Comparison of ENCODE assay signal across 8 cellular contexts in the genomic region with DNA sequence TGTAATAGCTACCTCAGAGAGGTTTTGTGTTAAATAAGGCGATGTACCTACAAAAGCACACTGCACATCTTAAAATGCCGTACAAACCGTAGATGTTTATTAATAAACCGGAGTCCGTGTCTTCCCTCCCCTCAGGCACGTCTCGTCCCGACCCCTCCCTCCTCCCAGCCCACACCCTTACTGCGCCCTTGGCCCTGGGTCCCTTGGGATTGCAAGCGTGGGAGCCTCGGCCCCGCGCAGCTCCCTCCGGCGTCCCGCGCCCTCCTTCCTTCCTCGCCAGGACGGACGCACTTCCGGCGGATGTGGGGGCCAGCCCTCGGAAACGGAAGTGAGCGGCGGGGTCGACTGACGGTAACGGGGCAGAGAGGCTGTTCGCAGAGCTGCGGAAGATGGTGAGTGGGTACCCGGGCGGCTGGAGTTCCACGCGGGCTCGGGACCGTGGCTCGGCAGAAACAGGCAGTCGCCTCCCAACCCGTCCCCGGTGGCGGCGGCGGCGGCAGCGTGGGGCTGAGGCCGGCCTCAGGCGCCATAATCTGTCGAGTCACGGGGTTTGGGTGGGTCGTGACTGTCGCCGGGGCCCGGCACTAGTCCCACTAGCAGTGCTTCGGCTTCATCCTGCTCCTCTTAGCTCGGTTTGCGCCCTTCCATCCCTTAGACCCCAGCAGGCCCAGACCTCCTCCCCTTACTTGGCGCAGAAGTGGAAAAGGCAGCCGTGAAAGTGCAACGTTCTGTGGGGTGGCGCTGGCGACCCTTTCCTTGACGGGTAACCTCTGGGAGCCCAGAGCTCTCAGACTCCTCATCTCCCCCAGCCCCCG. TPM values are rescaled to one million over a fixed set of nuclear protein-coding genes. Genes with fewer than 3 reads are reported as not detected.
A peak's percentile ranks its signal among the peaks of the same experiment; 100 is the strongest.
DNase-seq lines count a peak whose midpoint lies in the region; ATAC-seq and TF ChIP-seq lines count a peak whose summit lies in the region.

A gene with protein sequence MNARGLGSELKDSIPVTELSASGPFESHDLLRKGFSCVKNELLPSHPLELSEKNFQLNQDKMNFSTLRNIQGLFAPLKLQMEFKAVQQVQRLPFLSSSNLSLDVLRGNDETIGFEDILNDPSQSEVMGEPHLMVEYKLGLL (plus strand): TSS at position 335 of the 815 bp plus-strand sequence. CDS start 55 bp downstream, at position 390.

- WGBS in mesenchymal stem cell = under 1% methylated on average over 60 of the region's 64 CpGs

- H3K23ac ChIP-seq in mesenchymal stem cell (ENCODE audit: low read length in 2 of 2) = peak within 1 kb of the TSS in 1 of 2 experiments; percentile 96

- H3K27ac Mint-ChIP-seq in activated CD8-positive, alpha-beta memory T cell treated with anti-CD3 and anti-CD28 coated beads, Interleukin-2, amount 10 ng/mL, durations not matched to agents 7 days and 5 days = peak within 1 kb of the TSS; percentile 96

- peak; percentile 88 for ATAC-seq in GM19455 (IDR thresholded peaks at IDR 0.05; ENCODE audit: unreplicated experiment)
- ATAC-seq in activated CD8-positive, alpha-beta memory T cell treated with anti-CD3 and anti-CD28 coated beads, Interleukin-2, amount 10 ng/mL, durations not matched to agents 7 days and 5 days = peak; percentile 90

- peak within 1 kb of the TSS; percentile 95 for H2BK15ac ChIP-seq in mesenchymal stem cell (ENCODE audit: low read depth, poor library complexity, severe bottlenecking)

- H3K27me3 ChIP-seq in HL-60 (ENCODE audit: insufficient read depth, poor library complexity, severe bottlenecking) = no peaks in the 10 kb centered on the region
- H3K27me3 ChIP-seq in endocrine pancreas (ENCODE audit: control insufficient read depth, insufficient read depth, low read length) = no peaks in the 10 kb centered on the region
- no peaks in the 10 kb centered on the region for H3K27me3 ChIP-seq in mesenchymal stem cell (ENCODE audit: control insufficient read depth in 1 of 2, insufficient read depth in 1 of 2, low read length in 2 of 2)

- peak; percentile 99 for DNase-seq in COLO668 (lab: John Stamatoyannopoulos, UW; ENCODE audit: unreplicated experiment)
- peak; percentile 93 to 94 for DNase-seq in HL-60 (ENCODE audit: low read depth in 1 of 2, low spot score in 1 of 2)
- peak; percentile 89 for DNase-seq in NOMO-1 treated with dmso at 0.1 percent for 144 hours (lab: John Stamatoyannopoulos, UW; ENCODE audit: unreplicated experiment)
- peak; percentile 95 for DNase-seq in activated CD8-positive, alpha-beta memory T cell treated with anti-CD3 and anti-CD28 coated beads, Interleukin-2, amount 10 ng/mL, durations not matched to agents 7 days and 5 days
- peak; percentile 96 for DNase-seq in mesenchymal stem cell
- DNase-seq in stimulated activated CD8-positive, alpha-beta memory T cell treated with anti-CD3 and anti-CD28 coated beads, Interleukin-12 subunit alpha, Interleukin-12 subunit beta, amount 100 ng/mL, for 4 hours (ENCODE audit: low read depth) = peak; percentile 85

- H3K27ac ChIP-seq in HL-60 (replicated peaks) (peak within 1 kb of the TSS; percentile 74), mesenchymal stem cell (ENCODE audit: low read length, poor library complexity, severe bottlenecking) (peak within 1 kb of the TSS; percentile 75)

- H2AK5ac ChIP-seq in mesenchymal stem cell (ENCODE audit: low read length, severe bottlenecking) = peak within 1 kb of the TSS; percentile 55

- peak within 1 kb of the TSS; percentile 98 for H4K91ac ChIP-seq in mesenchymal stem cell (ENCODE audit: low read length)

- H4K8ac ChIP-seq in mesenchymal stem cell (ENCODE audit: low read length) = peak within 1 kb of the TSS; percentile 95

- H3K4me3 Mint-ChIP-seq in activated CD8-positive, alpha-beta memory T cell treated with anti-CD3 and anti-CD28 coated beads, Interleukin-2, amount 10 ng/mL, durations not matched to agents 7 days and 5 days = peak within 1 kb of the TSS; percentile 97

- peak within 1 kb of the TSS; percentile 46 to 98 for H3K4ac ChIP-seq in mesenchymal stem cell (ENCODE audit: low read depth in 1 of 2, low read length in 2 of 2)

- H3K9me3 ChIP-seq in endocrine pancreas (ENCODE audit: control insufficient read depth, low read length) = no peaks in the 10 kb centered on the region
- H3K9me3 ChIP-seq in mesenchymal stem cell (ENCODE audit: control insufficient read depth, low read length) = no peaks in the 10 kb centered on the region

- H2BK12ac ChIP-seq in mesenchymal stem cell (ENCODE audit: low read length in 2 of 2) = peak within 1 kb of the TSS in 1 of 2 experiments; percentile 64

- TF ChIP-seq CTCF in HL-60 (IDR thresholded peaks at IDR 0.05; ENCODE audit: insufficient read depth, low read length) = no peak

- H2AFZ ChIP-seq in mesenchymal stem cell (ENCODE audit: low read depth, low read length) = peak within 1 kb of the TSS; percentile 83

- H3K79me1 ChIP-seq in mesenchymal stem cell (replicated peaks; ENCODE audit: low read length, poor library complexity, severe bottlenecking) = peaks cover 13% of the 10 kb centered on the region

- H3K9ac ChIP-seq in endocrine pancreas (ENCODE audit: control insufficient read depth, insufficient read depth, low read length) (peak within 1 kb of the TSS; percentile 89), mesenchymal stem cell (ENCODE audit: low read length) (peak within 1 kb of the TSS; percentile 99)

- CTCF ChIA-PET in activated CD8-positive, alpha-beta memory T cell treated with anti-CD3 and anti-CD28 coated beads, Interleukin-2, amount 10 ng/mL, durations not matched to agents 7 days and 5 days (lab: Charles Lee) = interaction anchor here (0.9 to 2.1 kb wide), 6 partner anchors 14 to 813 kb away, joined by 3 to 8 read pairs (median 4); a partner anchor contains a TSS

- no peaks in the 10 kb centered on the region for H3K36me3 ChIP-seq in endocrine pancreas (ENCODE audit: control insufficient read depth, insufficient read depth, low read length)
- peaks cover 7 to 38% of the 10 kb centered on the region in 2 experiments for H3K36me3 ChIP-seq in mesenchymal stem cell (ENCODE audit: control insufficient read depth in 1 of 2, insufficient read depth in 2 of 2, low read depth in 1 of 2, low read length in 2 of 2)

- H3K9me3 Mint-ChIP-seq in activated CD8-positive, alpha-beta memory T cell treated with anti-CD3 and anti-CD28 coated beads, Interleukin-2, amount 10 ng/mL, durations not matched to agents 7 days and 5 days (ENCODE audit: low read depth) = no peaks in the 10 kb centered on the region

- H3K27me3 Mint-ChIP-seq in activated CD8-positive, alpha-beta memory T cell treated with anti-CD3 and anti-CD28 coated beads, Interleukin-2, amount 10 ng/mL, durations not matched to agents 7 days and 5 days = no peaks in the 10 kb centered on the region

- peak within 1 kb of the TSS; percentile 73 for H2BK120ac ChIP-seq in mesenchymal stem cell (ENCODE audit: low read depth, low read length)

- peak within 1 kb of the TSS; percentile 87 for H2BK5ac ChIP-seq in mesenchymal stem cell (ENCODE audit: low read depth, low read length, poor library complexity, severe bottlenecking)

- H3K4me1 ChIP-seq in endocrine pancreas (ENCODE audit: control insufficient read depth, insufficient read depth, low read length) = peaks cover 21% of the 10 kb centered on the region
- H3K4me1 ChIP-seq in mesenchymal stem cell (ENCODE audit: control insufficient read depth, insufficient read depth, low read depth, low read length) = peaks cover 9% of the 10 kb centered on the region

- H3K4me3 ChIP-seq in HL-60 (replicated peaks; ENCODE audit: insufficient read depth, low read length) (peak within 1 kb of the TSS; percentile 80), endocrine pancreas (ENCODE audit: control insufficient read depth, insufficient read depth, low read length) (peak within 1 kb of the TSS; percentile 94), mesenchymal stem cell (ENCODE audit: insufficient read depth in 1 of 2, low read depth in 1 of 2, low read length in 2 of 2) (peak within 1 kb of the TSS; percentile 95 to 98)

- peaks cover 37% of the 10 kb centered on the region for H3K36me3 Mint-ChIP-seq in activated CD8-positive, alpha-beta memory T cell treated with anti-CD3 and anti-CD28 coated beads, Interleukin-2, amount 10 ng/mL, durations not matched to agents 7 days and 5 days

- H3K4me2 ChIP-seq in mesenchymal stem cell (ENCODE audit: low read length, poor library complexity, severe bottlenecking) = peak within 1 kb of the TSS; percentile 89

- H3K18ac ChIP-seq in mesenchymal stem cell (ENCODE audit: low read depth in 1 of 2, low read length in 2 of 2) = peak within 1 kb of the TSS; percentile 99

- H3K4me1 Mint-ChIP-seq in activated CD8-positive, alpha-beta memory T cell treated with anti-CD3 and anti-CD28 coated beads, Interleukin-2, amount 10 ng/mL, durations not matched to agents 7 days and 5 days = peaks cover 54% of the 10 kb centered on the region

- H3K14ac ChIP-seq in mesenchymal stem cell (ENCODE audit: low read length in 2 of 2) = peak within 1 kb of the TSS in 1 of 2 experiments; percentile 97

RNA-seq across cellular contexts. Expression of the gene that starts here (rescaled TPM):
- total RNA-seq in activated CD8-positive, alpha-beta memory T cell treated with anti-CD3 and anti-CD28 coated beads, Interleukin-2, amount 10 ng/mL, durations not matched to agents 7 days and 5 days = 10 to 100 TPM; 66.2 to 93.1 TPM
- 172 TPM for polyA plus RNA-seq in mesenchymal stem cell (2013, experiment 1 of 2)
- 184 TPM for polyA plus RNA-seq in mesenchymal stem cell (2013, experiment 2 of 2)

Comparison
In these comparisons a context has a peak if more than half of its experiments do, and no peak if none do; other contexts are left out.
1. Peak in every context shown above with its lines: DNase-seq, ATAC-seq, H3K4me3 ChIP-seq and H3K27ac ChIP-seq.